ENCODE assay signal across 1 cellular context in the genomic region with DNA sequence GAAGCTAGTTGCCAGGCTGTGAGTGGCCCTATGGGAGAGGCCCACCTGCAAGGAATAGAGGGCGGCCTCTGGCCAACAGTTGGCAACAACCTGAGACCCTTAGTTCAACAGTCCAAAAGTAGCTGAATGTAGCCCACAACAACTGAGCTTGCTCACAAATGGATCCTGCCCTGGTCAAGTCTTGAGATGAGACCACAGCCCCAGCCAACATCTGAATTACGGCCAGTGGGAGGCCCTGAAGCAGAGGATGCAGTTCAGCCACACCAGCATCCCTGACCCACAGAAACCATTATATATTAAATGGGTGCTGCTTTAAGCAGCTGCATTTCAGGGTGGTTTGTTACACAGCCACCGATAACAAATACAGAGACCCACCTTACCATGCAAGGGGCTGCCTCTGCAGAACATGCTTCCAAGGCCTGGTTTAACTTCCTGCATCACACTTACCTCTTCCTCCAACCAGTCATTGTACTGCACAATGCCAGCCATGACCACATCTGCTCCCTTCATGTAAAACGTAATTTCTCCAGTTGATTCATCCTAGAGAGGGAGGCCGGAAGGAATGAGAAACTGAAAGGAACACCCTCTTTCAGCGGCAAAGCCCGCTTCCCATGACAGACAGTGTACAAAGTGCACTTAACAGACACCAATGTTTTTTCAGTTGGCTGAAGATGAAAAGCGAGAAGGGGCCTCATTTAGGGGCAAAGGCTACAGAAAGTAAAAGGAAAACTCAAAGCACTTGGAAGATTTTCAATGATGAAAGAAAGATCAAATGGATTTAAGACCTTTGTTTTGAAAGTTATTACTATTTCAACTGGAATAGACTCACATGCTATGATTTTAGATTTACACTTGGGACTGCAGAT.
A peak's percentile ranks its signal among the peaks of the same experiment; 100 is the strongest.
TF ChIP-seq lines count a peak whose summit lies in the region.

No MANE protein-coding gene starts in this region.

TF ChIP-seq in HepG2, 621 proteins besides CTCF, POLR2A, EP300 and RAD21 (continued from another document):
- TF ChIP-seq, protein P1, sequence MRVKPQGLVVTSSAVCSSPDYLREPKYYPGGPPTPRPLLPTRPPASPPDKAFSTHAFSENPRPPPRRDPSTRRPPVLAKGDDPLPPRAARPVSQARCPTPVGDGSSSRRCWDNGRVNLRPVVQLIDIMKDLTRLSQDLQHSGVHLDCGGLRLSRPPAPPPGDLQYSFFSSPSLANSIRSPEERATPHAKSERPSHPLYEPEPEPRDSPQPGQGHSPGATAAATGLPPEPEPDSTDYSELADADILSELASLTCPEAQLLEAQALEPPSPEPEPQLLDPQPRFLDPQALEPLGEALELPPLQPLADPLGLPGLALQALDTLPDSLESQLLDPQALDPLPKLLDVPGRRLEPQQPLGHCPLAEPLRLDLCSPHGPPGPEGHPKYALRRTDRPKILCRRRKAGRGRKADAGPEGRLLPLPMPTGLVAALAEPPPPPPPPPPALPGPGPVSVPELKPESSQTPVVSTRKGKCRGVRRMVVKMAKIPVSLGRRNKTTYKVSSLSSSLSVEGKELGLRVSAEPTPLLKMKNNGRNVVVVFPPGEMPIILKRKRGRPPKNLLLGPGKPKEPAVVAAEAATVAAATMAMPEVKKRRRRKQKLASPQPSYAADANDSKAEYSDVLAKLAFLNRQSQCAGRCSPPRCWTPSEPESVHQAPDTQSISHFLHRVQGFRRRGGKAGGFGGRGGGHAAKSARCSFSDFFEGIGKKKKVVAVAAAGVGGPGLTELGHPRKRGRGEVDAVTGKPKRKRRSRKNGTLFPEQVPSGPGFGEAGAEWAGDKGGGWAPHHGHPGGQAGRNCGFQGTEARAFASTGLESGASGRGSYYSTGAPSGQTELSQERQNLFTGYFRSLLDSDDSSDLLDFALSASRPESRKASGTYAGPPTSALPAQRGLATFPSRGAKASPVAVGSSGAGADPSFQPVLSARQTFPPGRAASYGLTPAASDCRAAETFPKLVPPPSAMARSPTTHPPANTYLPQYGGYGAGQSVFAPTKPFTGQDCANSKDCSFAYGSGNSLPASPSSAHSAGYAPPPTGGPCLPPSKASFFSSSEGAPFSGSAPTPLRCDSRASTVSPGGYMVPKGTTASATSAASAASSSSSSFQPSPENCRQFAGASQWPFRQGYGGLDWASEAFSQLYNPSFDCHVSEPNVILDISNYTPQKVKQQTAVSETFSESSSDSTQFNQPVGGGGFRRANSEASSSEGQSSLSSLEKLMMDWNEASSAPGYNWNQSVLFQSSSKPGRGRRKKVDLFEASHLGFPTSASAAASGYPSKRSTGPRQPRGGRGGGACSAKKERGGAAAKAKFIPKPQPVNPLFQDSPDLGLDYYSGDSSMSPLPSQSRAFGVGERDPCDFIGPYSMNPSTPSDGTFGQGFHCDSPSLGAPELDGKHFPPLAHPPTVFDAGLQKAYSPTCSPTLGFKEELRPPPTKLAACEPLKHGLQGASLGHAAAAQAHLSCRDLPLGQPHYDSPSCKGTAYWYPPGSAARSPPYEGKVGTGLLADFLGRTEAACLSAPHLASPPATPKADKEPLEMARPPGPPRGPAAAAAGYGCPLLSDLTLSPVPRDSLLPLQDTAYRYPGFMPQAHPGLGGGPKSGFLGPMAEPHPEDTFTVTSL (CRISPR knock-in tag; IDR thresholded peaks at IDR 0.05; ENCODE audit: borderline replicate concordance), result peak; percentile 83; the same call in 1 of the 2 replicates
- TF ChIP-seq KLF6 (CRISPR knock-in tag; IDR thresholded peaks at IDR 0.05) (no peak), KDM4B (CRISPR knock-in tag; IDR thresholded peaks at IDR 0.05) (no peak), ZNF781 (CRISPR knock-in tag; IDR thresholded peaks at IDR 0.05; ENCODE audit: borderline replicate concordance, not compliant biosample characterization) (no peak), ZNF678 (CRISPR knock-in tag; IDR thresholded peaks at IDR 0.05) (no peak), TEAD2 (CRISPR knock-in tag; IDR thresholded peaks at IDR 0.05) (no peak), ZNF550 (CRISPR knock-in tag; IDR thresholded peaks at IDR 0.05; ENCODE audit: borderline replicate concordance) (peak; percentile 26; the same call in 1 of the 2 replicates), ZNF652 (CRISPR knock-in tag; IDR thresholded peaks at IDR 0.05; ENCODE audit: borderline replicate concordance, low read depth) (no peak), RFXANK (CRISPR knock-in tag; IDR thresholded peaks at IDR 0.05) (0 out of 2 replicates have a peak, but pooled peaks have one; percentile 46), STAG1 (CRISPR knock-in tag; IDR thresholded peaks at IDR 0.05) (peak; percentile 23; the same call in 1 of the 2 replicates), PAF1 (CRISPR knock-in tag; IDR thresholded peaks at IDR 0.05) (no peak), HCFC1 (IDR thresholded peaks at IDR 0.05; ENCODE audit: low read depth, low read length) (no peak), NFKB2 (CRISPR knock-in tag; IDR thresholded peaks at IDR 0.05; ENCODE audit: borderline replicate concordance) (no peak), ZNF564 (CRISPR knock-in tag; IDR thresholded peaks at IDR 0.05) (no peak)
- TF ChIP-seq, protein P2, sequence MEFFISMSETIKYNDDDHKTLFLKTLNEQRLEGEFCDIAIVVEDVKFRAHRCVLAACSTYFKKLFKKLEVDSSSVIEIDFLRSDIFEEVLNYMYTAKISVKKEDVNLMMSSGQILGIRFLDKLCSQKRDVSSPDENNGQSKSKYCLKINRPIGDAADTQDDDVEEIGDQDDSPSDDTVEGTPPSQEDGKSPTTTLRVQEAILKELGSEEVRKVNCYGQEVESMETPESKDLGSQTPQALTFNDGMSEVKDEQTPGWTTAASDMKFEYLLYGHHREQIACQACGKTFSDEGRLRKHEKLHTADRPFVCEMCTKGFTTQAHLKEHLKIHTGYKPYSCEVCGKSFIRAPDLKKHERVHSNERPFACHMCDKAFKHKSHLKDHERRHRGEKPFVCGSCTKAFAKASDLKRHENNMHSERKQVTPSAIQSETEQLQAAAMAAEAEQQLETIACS (CRISPR knock-in tag; IDR thresholded peaks at IDR 0.05), result no peak
TF ChIP-seq in HepG2: peak in this region for 150.
